10 cellular contexts compared by ENCODE assay signal in the genomic region with DNA sequence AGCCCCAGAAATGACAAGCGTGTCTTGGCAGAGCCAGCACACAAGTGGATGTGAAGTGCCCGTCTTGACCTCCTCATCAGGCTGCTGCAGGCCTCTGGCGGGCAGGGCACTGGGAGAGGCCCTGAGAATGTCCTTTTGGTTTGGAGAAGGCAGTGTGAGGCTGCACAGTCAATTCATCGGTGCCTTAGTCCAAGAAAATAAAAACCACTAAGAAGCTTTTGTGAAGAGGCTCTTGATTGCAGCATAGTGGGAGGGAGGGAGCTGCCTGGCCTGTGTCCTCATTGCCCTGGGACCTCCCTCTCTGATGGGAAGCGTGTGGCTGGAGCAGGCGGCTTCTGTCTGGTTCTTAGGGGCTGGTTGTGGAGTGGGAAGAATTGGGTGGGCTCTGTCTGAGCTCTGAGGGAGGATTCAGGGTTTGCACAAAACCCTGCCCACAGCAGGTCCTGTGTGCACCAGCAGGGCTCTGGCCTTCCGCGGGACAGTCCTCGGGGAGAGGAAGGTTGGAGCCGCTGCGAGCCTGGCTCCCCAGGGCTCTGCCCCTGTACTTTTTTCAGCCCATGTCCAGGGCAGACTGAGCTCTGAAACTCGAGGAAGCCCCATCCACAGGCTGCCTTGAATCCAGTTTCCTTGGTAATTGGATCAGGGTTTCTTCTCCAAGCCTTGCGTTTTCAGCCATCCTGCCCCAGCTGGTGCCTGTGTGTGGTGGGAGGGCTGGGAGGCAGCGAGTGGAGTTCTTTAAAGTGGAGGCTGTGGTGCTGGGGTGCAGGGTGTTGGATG. TPM values are rescaled to one million over a fixed set of nuclear protein-coding genes. Genes with fewer than 3 reads are reported as not detected.
DNase-seq lines count a peak whose midpoint lies in the region; ATAC-seq lines count a peak whose summit lies in the region.
"Had no signal": no experiment of that assay in that cellular context is flagged by ENCODE, and none has a peak within 500 bp of the region (broad histone marks: within the 10 kb centered on the region; RNA-seq: fewer than 3 reads in every experiment).

No MANE protein-coding gene starts in this region.

- DNase-seq in NCI-H2171 treated with DMSO at 0.1 percent for 48 hours (lab: John Stamatoyannopoulos, UW) (peak; percentile 12), NCI-H2171 (lab: John Stamatoyannopoulos, UW) (no peak), lung microvascular endothelial cell (ENCODE audit: low read depth in 2 of 2) (peak; percentile 29 to 45), ureter (ENCODE audit: low spot score) (peak; percentile 70), NOMO-1 treated with DMSO at 0.1 percent for 48 hours (lab: John Stamatoyannopoulos, UW; ENCODE audit: unreplicated experiment) (no peak)
- no peak for DNase-seq in stimulated activated naive B cell treated with anti-CD40 and anti-IgM and Interleukin-4, amounts not matched to agents 10 μg/mL and 1 μg/mL and 100 μg/mL, for 72 hours

- H3K9me3 Mint-ChIP-seq in stimulated activated naive B cell treated with anti-CD40 and anti-IgM and Interleukin-4, amounts not matched to agents 10 μg/mL and 1 μg/mL and 100 μg/mL, for 72 hours: no peaks in the 10 kb centered on the region

- H3K27ac ChIP-seq in cingulate gyrus (ENCODE audit: low read depth, low read length): peak overlapping the region; percentile 73
- H3K27ac ChIP-seq: KMS-11 had no signal

- no peak overlapping the region for H3K27ac Mint-ChIP-seq in stimulated activated naive B cell treated with anti-CD40 and anti-IgM and Interleukin-4, amounts not matched to agents 10 μg/mL and 1 μg/mL and 100 μg/mL, for 72 hours

- H3K36me3 Mint-ChIP-seq in stimulated activated naive B cell treated with anti-CD40 and anti-IgM and Interleukin-4, amounts not matched to agents 10 μg/mL and 1 μg/mL and 100 μg/mL, for 72 hours: no peaks in the 10 kb centered on the region

- H3K4me3 Mint-ChIP-seq in stimulated activated naive B cell treated with anti-CD40 and anti-IgM and Interleukin-4, amounts not matched to agents 10 μg/mL and 1 μg/mL and 100 μg/mL, for 72 hours: no peak overlapping the region

- ATAC-seq in HG02610 (IDR thresholded peaks at IDR 0.05; ENCODE audit: unreplicated experiment): no peak
- no peak for ATAC-seq in stimulated activated naive B cell treated with anti-CD40 and anti-IgM and Interleukin-4, amounts not matched to agents 10 μg/mL and 1 μg/mL and 100 μg/mL, for 72 hours (replicated peaks)

- peaks cover 10 to 20% of the 10 kb centered on the region in 2 donors for H3K4me1 Mint-ChIP-seq in stimulated activated naive B cell treated with anti-CD40 and anti-IgM and Interleukin-4, amounts not matched to agents 10 μg/mL and 1 μg/mL and 100 μg/mL, for 72 hours

- peaks cover 32 to 46% of the 10 kb centered on the region in 2 donors for H3K27me3 Mint-ChIP-seq in stimulated activated naive B cell treated with anti-CD40 and anti-IgM and Interleukin-4, amounts not matched to agents 10 μg/mL and 1 μg/mL and 100 μg/mL, for 72 hours

RNA-seq across cellular contexts. Expression of a gene that starts 1.1 kb away (rescaled TPM):
- total RNA-seq in lung microvascular endothelial cell (1.8 and 4.1 TPM in 2 replicates), ureter (7.2 TPM)

RNA-seq across cellular contexts. Expression of a gene that starts 2.2 kb away (rescaled TPM):
- 1.8 and 3.5 TPM in 2 replicates for total RNA-seq in lung microvascular endothelial cell
- 1.9 TPM for total RNA-seq in ureter

RNA-seq across cellular contexts. Expression of a gene that starts 36.9 kb away (rescaled TPM):
- not detected in 2 replicates for total RNA-seq in lung microvascular endothelial cell
- total RNA-seq in ureter: not detected
- total RNA-seq: dermis microvascular lymphatic vessel endothelial cell had no signal

RNA-seq across cellular contexts. Expression of a gene that starts 50.8 kb away (rescaled TPM):
- not detected in 2 replicates for total RNA-seq in lung microvascular endothelial cell
- total RNA-seq in ureter: not detected
- total RNA-seq: dermis microvascular lymphatic vessel endothelial cell had no signal

Comparison
In these comparisons a context has a peak if more than half of its experiments do, and no peak if none do; other contexts are left out.
1. DNase-seq: peak in NCI-H2171 treated with DMSO at 0.1 percent for 48 hours (single experiment), lung microvascular endothelial cell (2 of 2) and ureter (single experiment); none in NCI-H2171 (single experiment), stimulated activated naive B cell treated with anti-CD40 and anti-IgM and Interleukin-4, amounts not matched to agents 10 μg/mL and 1 μg/mL and 100 μg/mL, for 72 hours (single experiment) and NOMO-1 treated with DMSO at 0.1 percent for 48 hours (single experiment).